In genomic region chr6:38311201-38311600, GRCh38 we compare ENCODE assay signal across 19 cellular contexts.
"Had no signal": no experiment of that assay in that cellular context is flagged by ENCODE, and none has a peak within 500 bp of the region (broad histone marks: within the 10 kb centered on the region; RNA-seq: fewer than 3 reads in every experiment).

No MANE protein-coding gene starts in this region.

- DNase-seq: colonic mucosa; cortex of kidney; effector CD8-positive, alpha-beta T cell; effector memory CD8-positive, alpha-beta T cell; endodermal cell; erythroblast; esophagus squamous epithelium; foreskin fibroblast; heart left ventricle; left cardiac atrium; left lung; left ventricle myocardium superior; lower lobe of right lung; mesendoderm; midbrain; naive thymus-derived CD4-positive, alpha-beta T cell; natural killer cell had no signal

- ATAC-seq: effector memory CD8-positive, alpha-beta T cell; esophagus mucosa; gastroesophageal sphincter; heart left ventricle; left cardiac atrium; left lung; left ventricle myocardium superior; lower lobe of right lung; naive thymus-derived CD4-positive, alpha-beta T cell; natural killer cell had no signal
